In genomic region chr11:129658558-129658882, GRCh38 we compare ENCODE assay signal across 18 cellular contexts.
"Had no signal": no experiment of that assay in that cellular context is flagged by ENCODE, and none has a peak within 500 bp of the region (broad histone marks: within the 10 kb centered on the region; RNA-seq: fewer than 3 reads in every experiment).

No MANE protein-coding gene starts in this region.

- H3K27ac Mint-ChIP-seq: activated CD4-positive, alpha-beta memory T cell treated with anti-CD3 and anti-CD28 coated beads for 36 hours; activated CD4-positive, alpha-beta T cell treated with anti-CD3 and anti-CD28 coated beads for 36 hours; activated naive CD8-positive, alpha-beta T cell treated with anti-CD3 and anti-CD28 coated beads for 36 hours; activated T-helper 1 cell treated with anti-CD3 and anti-CD28 coated beads, Interleukin-12 subunit alpha, Interleukin-12 subunit beta, Interleukin-2, Interleukin-4 antibody, amounts not matched to agents 30 ng/mL and 10 ng/mL and 1 ng/mL, durations not matched to agents 14 hours and 24 hours and 36 hours; dendritic cell treated with granulocyte-macrophage colony-stimulating factor and Interleukin-4, amounts not matched to agents 40 ng/mL and 50 ng/mL, for 4 days; immature natural killer cell; memory B cell; naive thymus-derived CD4-positive, alpha-beta T cell; stimulated activated naive B cell treated with anti-CD40 and anti-IgM and Interleukin-4, amounts not matched to agents 10 μg/mL and 1 μg/mL and 100 μg/mL, for 72 hours had no signal

- H2AFZ ChIP-seq: parathyroid adenoma had no signal

- H3K4me1 Mint-ChIP-seq: activated CD4-positive, alpha-beta T cell treated with anti-CD3 and anti-CD28 coated beads for 36 hours; activated naive CD8-positive, alpha-beta T cell treated with anti-CD3 and anti-CD28 coated beads for 36 hours; immature natural killer cell; memory B cell; naive thymus-derived CD4-positive, alpha-beta T cell; stimulated activated naive B cell treated with anti-CD40 and anti-IgM and Interleukin-4, amounts not matched to agents 10 μg/mL and 1 μg/mL and 100 μg/mL, for 72 hours had no signal

- H3K4me1 ChIP-seq: parathyroid adenoma had no signal

- DNase-seq: activated CD4-positive, alpha-beta memory T cell treated with anti-CD3 and anti-CD28 coated beads for 36 hours; activated CD4-positive, alpha-beta T cell treated with anti-CD3 and anti-CD28 coated beads for 36 hours; activated gamma-delta T cell treated with Interleukin-2 at 50 U/mL for 16 hours; activated naive CD8-positive, alpha-beta T cell treated with anti-CD3 and anti-CD28 coated beads for 36 hours; activated T-cell treated with anti-CD3 and anti-CD28 coated beads for 4 hours; amniotic stem cell; foreskin melanocyte; hippocampal formation; immature natural killer cell; naive thymus-derived CD4-positive, alpha-beta T cell; stimulated activated naive B cell treated with anti-CD40 and anti-IgM and Interleukin-4, amounts not matched to agents 10 μg/mL and 1 μg/mL and 100 μg/mL, for 72 hours; T-helper 2 cell had no signal

- H3K27me3 ChIP-seq: neutrophil had no signal

- H3K36me3 Mint-ChIP-seq: memory B cell; stimulated activated naive B cell treated with anti-CD40 and anti-IgM and Interleukin-4, amounts not matched to agents 10 μg/mL and 1 μg/mL and 100 μg/mL, for 72 hours had no signal

- H3K4me3 Mint-ChIP-seq: activated CD4-positive, alpha-beta memory T cell treated with anti-CD3 and anti-CD28 coated beads for 36 hours; activated CD4-positive, alpha-beta T cell treated with anti-CD3 and anti-CD28 coated beads for 36 hours; activated naive CD8-positive, alpha-beta T cell treated with anti-CD3 and anti-CD28 coated beads for 36 hours; activated T-helper 1 cell treated with anti-CD3 and anti-CD28 coated beads, Interleukin-12 subunit alpha, Interleukin-12 subunit beta, Interleukin-2, Interleukin-4 antibody, amounts not matched to agents 30 ng/mL and 10 ng/mL and 1 ng/mL, durations not matched to agents 14 hours and 24 hours and 36 hours; dendritic cell treated with granulocyte-macrophage colony-stimulating factor and Interleukin-4, amounts not matched to agents 40 ng/mL and 50 ng/mL, for 4 days; immature natural killer cell; memory B cell; naive thymus-derived CD4-positive, alpha-beta T cell; stimulated activated naive B cell treated with anti-CD40 and anti-IgM and Interleukin-4, amounts not matched to agents 10 μg/mL and 1 μg/mL and 100 μg/mL, for 72 hours had no signal

- H3K27ac ChIP-seq: epithelial cell of prostate, neutrophil, parathyroid adenoma had no signal

- H3K79me2 ChIP-seq: parathyroid adenoma had no signal

- H3K9ac ChIP-seq: parathyroid adenoma had no signal

- ATAC-seq: activated CD4-positive, alpha-beta T cell treated with anti-CD3 and anti-CD28 coated beads for 36 hours; naive thymus-derived CD4-positive, alpha-beta T cell; stimulated activated naive B cell treated with anti-CD40 and anti-IgM and Interleukin-4, amounts not matched to agents 10 μg/mL and 1 μg/mL and 100 μg/mL, for 72 hours had no signal

- H3K36me3 ChIP-seq: neutrophil had no signal

- H3K27me3 Mint-ChIP-seq: activated CD4-positive, alpha-beta memory T cell treated with anti-CD3 and anti-CD28 coated beads for 36 hours; dendritic cell treated with granulocyte-macrophage colony-stimulating factor and Interleukin-4, amounts not matched to agents 40 ng/mL and 50 ng/mL, for 4 days; memory B cell had no signal
